Comparison of ENCODE assay signal across 9 cellular contexts in the genomic region with DNA sequence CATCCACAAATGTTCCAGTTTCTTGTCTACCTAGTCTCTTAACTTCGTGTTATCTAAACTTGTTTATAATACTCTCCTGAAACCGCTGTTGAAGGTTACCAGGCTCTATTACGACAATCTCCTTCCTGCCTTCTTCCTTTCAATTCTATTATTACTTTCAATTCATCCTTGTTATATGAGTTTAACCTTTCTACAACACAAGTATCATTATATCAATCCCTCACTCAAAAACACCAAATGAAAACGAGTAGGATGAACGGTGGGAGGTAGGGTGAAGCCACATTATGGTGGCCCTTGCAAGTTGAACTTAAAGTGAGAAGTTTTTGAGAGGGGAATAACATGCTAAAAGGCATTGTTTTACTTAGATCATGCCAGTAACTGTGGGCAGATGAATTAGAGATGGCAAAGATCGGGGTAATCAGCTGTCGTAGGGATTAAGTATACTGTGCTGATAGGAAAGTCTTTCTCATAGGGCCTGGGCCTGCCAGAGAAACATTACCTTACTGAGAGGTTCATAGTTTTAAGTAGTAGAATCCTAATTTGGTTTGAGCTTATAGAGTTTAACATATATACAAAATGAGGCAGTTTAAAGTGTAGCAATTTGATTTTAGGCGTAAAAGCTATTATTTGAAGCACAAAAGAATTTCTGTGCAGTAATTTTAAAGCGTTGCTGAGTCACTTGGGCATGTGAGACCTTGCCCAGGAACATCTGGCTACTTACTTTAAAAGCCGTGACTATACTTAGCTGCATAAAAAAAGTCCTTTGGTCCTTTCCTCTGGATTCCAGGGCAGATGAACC. TPM values are rescaled to one million over a fixed set of nuclear protein-coding genes. Genes with fewer than 3 reads are reported as not detected.
A peak's percentile ranks its signal among the peaks of the same experiment; 100 is the strongest.
DNase-seq lines count a peak whose midpoint lies in the region; ATAC-seq, FAIRE-seq and TF ChIP-seq lines count a peak whose summit lies in the region.
"Had no signal": no experiment of that assay in that cellular context is flagged by ENCODE, and none has a peak within 500 bp of the region (broad histone marks: within the 10 kb centered on the region; RNA-seq: fewer than 3 reads in every experiment).

No MANE protein-coding gene starts in this region.

- FAIRE-seq in HTR-8/SVneo (lab: Jason Lieb, UNC) = no peak

- H3K27ac Mint-ChIP-seq in CD14-positive monocyte = peak overlapping the region; percentile 0 to 72 (median 22)
- H3K27ac Mint-ChIP-seq in activated CD4-positive, alpha-beta T cell treated with anti-CD3 and anti-CD28 coated beads, Interleukin-2, amount 10 ng/mL, durations not matched to agents 24 days and 14 days = peak overlapping the region; percentile 87
- H3K27ac Mint-ChIP-seq: endodermal cell had no signal

- H3K27me3 Mint-ChIP-seq in CD14-positive monocyte (ENCODE audit: low read depth in 3 of 3) = no peaks in the 10 kb centered on the region
- no peaks in the 10 kb centered on the region for H3K27me3 Mint-ChIP-seq in activated CD4-positive, alpha-beta T cell treated with anti-CD3 and anti-CD28 coated beads, Interleukin-2, amount 10 ng/mL, durations not matched to agents 24 days and 14 days

- peaks cover 43% of the 10 kb centered on the region for H3K4me1 Mint-ChIP-seq in CD14-positive monocyte
- peaks cover 29% of the 10 kb centered on the region for H3K4me1 Mint-ChIP-seq in activated CD4-positive, alpha-beta T cell treated with anti-CD3 and anti-CD28 coated beads, Interleukin-2, amount 10 ng/mL, durations not matched to agents 24 days and 14 days

- no peak for TF ChIP-seq CTCF in CD14-positive monocyte (IDR thresholded peaks at IDR 0.05)

- H3K9me3 Mint-ChIP-seq in CD14-positive monocyte = peaks cover 0 to 2% (median 0%) of the 10 kb centered on the region in 7 donors
- H3K9me3 Mint-ChIP-seq in activated CD4-positive, alpha-beta T cell treated with anti-CD3 and anti-CD28 coated beads, Interleukin-2, amount 10 ng/mL, durations not matched to agents 24 days and 14 days = no peaks in the 10 kb centered on the region
- H3K9me3 Mint-ChIP-seq: endodermal cell had no signal

- DNase-seq in CD14-positive monocyte (ENCODE audit: low spot score) = no peak
- peak; percentile 1 for DNase-seq in HCEC 1CT
- DNase-seq in activated CD4-positive, alpha-beta T cell treated with anti-CD3 and anti-CD28 coated beads, Interleukin-2, amount 10 ng/mL, durations not matched to agents 24 days and 14 days = peak; percentile 62
- peak; percentile 49 for DNase-seq in foreskin melanocyte
- no peak for DNase-seq in HTR-8/SVneo (ENCODE audit: insufficient read length, low spot score)
- DNase-seq in central memory CD4-positive, alpha-beta T cell = no peak
- DNase-seq: endodermal cell had no signal

- intact Hi-C loops in CD14-positive monocyte (cut with micrococcal nuclease) = loop anchor here in 1 of 2 donors (5.0 kb wide), 1 partner anchor 34 kb away; a partner anchor contains a TSS
- intact Hi-C loops in activated CD4-positive, alpha-beta T cell treated with anti-CD3 and anti-CD28 coated beads, Interleukin-2, amount 10 ng/mL, durations not matched to agents 24 days and 14 days (cut with micrococcal nuclease) = loop anchor here (1.0 to 5.0 kb wide), 2 partner anchors 107 to 204 kb away; no protein-coding TSS in a partner anchor

- H3K36me3 Mint-ChIP-seq in CD14-positive monocyte = no peaks in the 10 kb centered on the region
- H3K36me3 Mint-ChIP-seq in activated CD4-positive, alpha-beta T cell treated with anti-CD3 and anti-CD28 coated beads, Interleukin-2, amount 10 ng/mL, durations not matched to agents 24 days and 14 days (ENCODE audit: low read depth) = peaks cover 3% of the 10 kb centered on the region

- H3K4me3 Mint-ChIP-seq in CD14-positive monocyte = no peak overlapping the region
- peak overlapping the region; percentile 68 for H3K4me3 Mint-ChIP-seq in activated CD4-positive, alpha-beta T cell treated with anti-CD3 and anti-CD28 coated beads, Interleukin-2, amount 10 ng/mL, durations not matched to agents 24 days and 14 days
- H3K4me3 Mint-ChIP-seq: endodermal cell had no signal

- ATAC-seq in GM18907 (IDR thresholded peaks at IDR 0.05; ENCODE audit: unreplicated experiment) (no peak), HG03280 (IDR thresholded peaks at IDR 0.05; ENCODE audit: unreplicated experiment) (no peak)

RNA-seq across cellular contexts. Expression of a gene that starts 3.4 kb away (rescaled TPM):
- polyA plus RNA-seq in CD14-positive monocyte = 1 to 10 TPM in 1 of 2 donors, under 1 TPM in 1; 0.79 to 1.7 TPM
- 20.3 and 22.8 TPM in 2 replicates for total RNA-seq in activated CD4-positive, alpha-beta T cell treated with anti-CD3 and anti-CD28 coated beads, Interleukin-2, amount 10 ng/mL, durations not matched to agents 24 days and 14 days

RNA-seq across cellular contexts. Expression of a gene that starts 34.5 kb away (rescaled TPM):
- polyA plus RNA-seq in CD14-positive monocyte = 100 to 1,000 TPM; 445 to 586 TPM
- total RNA-seq in activated CD4-positive, alpha-beta T cell treated with anti-CD3 and anti-CD28 coated beads, Interleukin-2, amount 10 ng/mL, durations not matched to agents 24 days and 14 days = 1,569 and 1,570 TPM in 2 replicates

RNA-seq across cellular contexts. Expression of a gene that starts 44.1 kb away (rescaled TPM):
- 1 to 10 TPM; 5.1 to 6.8 TPM for polyA plus RNA-seq in CD14-positive monocyte
- total RNA-seq in activated CD4-positive, alpha-beta T cell treated with anti-CD3 and anti-CD28 coated beads, Interleukin-2, amount 10 ng/mL, durations not matched to agents 24 days and 14 days = 29.0 and 30.2 TPM in 2 replicates

RNA-seq across cellular contexts. Expression of a gene that starts 58.0 kb away (rescaled TPM):
- polyA plus RNA-seq in CD14-positive monocyte = 10 to 100 TPM; 19.8 to 35.8 TPM
- 17.2 and 18.2 TPM in 2 replicates for total RNA-seq in activated CD4-positive, alpha-beta T cell treated with anti-CD3 and anti-CD28 coated beads, Interleukin-2, amount 10 ng/mL, durations not matched to agents 24 days and 14 days

Comparison
In these comparisons a context has a peak if more than half of its experiments do, and no peak if none do; other contexts are left out.
1. DNase-seq: peak in HCEC 1CT (single experiment), activated CD4-positive, alpha-beta T cell treated with anti-CD3 and anti-CD28 coated beads, Interleukin-2, amount 10 ng/mL, durations not matched to agents 24 days and 14 days (single experiment) and foreskin melanocyte (single experiment); none in CD14-positive monocyte (single experiment), HTR-8/SVneo (single experiment) and central memory CD4-positive, alpha-beta T cell (single experiment).